Comparison of ENCODE assay signal across 8 cellular contexts in the genomic region with DNA sequence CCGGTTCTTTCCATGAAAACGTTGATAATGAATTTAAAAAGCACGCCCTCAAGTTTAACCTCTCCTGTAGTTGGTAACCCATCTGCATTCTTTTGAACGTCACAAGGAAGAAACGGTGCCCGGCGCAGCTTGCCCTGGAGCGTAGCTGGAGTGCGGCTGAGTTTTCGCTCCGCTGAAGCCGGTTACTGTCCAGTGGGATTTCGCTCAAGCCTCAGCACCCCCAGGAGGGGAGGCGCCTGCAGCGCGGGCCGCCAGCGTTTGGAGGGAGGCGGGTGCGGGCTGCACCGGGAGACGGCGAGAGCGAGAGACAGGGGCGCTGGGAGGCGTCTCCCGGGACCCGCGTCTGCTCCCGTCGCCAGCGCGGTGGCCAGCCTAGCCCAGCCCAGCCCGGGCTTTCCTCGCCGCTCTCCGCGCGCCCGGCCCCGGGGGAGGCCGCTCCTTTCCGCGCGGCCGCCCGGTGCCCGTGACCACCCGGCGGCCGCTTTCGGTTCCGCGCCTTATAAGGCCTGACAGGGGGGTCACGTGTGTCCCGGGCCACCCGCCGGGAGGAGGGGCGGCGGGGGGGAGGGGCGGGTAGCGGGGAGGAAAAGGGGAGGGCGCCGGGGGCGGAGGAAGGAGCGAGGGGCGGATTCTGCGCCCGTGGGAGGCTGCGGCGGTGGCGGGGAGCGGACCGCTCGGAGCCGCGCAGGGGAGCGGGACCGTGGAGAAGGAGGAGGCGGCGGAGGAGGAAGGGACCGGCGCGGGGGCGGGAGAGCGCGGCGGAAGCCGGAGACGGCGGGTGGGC. TPM values are rescaled to one million over a fixed set of nuclear protein-coding genes. Genes with fewer than 3 reads are reported as not detected.
A peak's percentile ranks its signal among the peaks of the same experiment; 100 is the strongest.
DNase-seq lines count a peak whose midpoint lies in the region; ATAC-seq and TF ChIP-seq lines count a peak whose summit lies in the region.

No MANE protein-coding gene starts in this region.

- H3K4me1 ChIP-seq in HUES6 (ENCODE audit: control insufficient read depth, insufficient read depth, low read length), result peaks cover 10% of the 10 kb centered on the region

- H3K9me3 ChIP-seq in HUES6 (ENCODE audit: control insufficient read depth, insufficient read depth, low read depth, low read length) (peaks cover 8% of the 10 kb centered on the region; the same call in 1 of the 2 replicates), neural cell (ENCODE audit: low read length) (no peaks in the 10 kb centered on the region)

- TF ChIP-seq RAD21 in neural cell (conservative IDR thresholded peaks at IDR 0.05), result peak; percentile 25

- H3K4me3 ChIP-seq in HUES6 (ENCODE audit: low read depth, low read length) (peak overlapping the region; percentile 66), neural cell (ENCODE audit: low read length) (peak overlapping the region; percentile 72)

- no peaks in the 10 kb centered on the region for H3K27me3 Mint-ChIP-seq in stimulated activated naive CD8-positive, alpha-beta T cell treated with anti-CD3 and anti-CD28 coated beads, Interleukin-15, amount 100 ng/mL, for 72 hours

- peaks cover 13% of the 10 kb centered on the region for H3F3A ChIP-seq in neural cell (ENCODE audit: insufficient read depth, low read length, poor library complexity, severe bottlenecking)

- peaks cover 62% of the 10 kb centered on the region for H3K27me3 ChIP-seq in HUES6 (ENCODE audit: control insufficient read depth, insufficient read depth, low read length)
- H3K27me3 ChIP-seq in neural cell (ENCODE audit: insufficient read depth, low read depth, low read length), result peaks cover 18% of the 10 kb centered on the region

- TF ChIP-seq EP300 in neural cell (conservative IDR thresholded peaks at IDR 0.05; ENCODE audit: poor library complexity, severe bottlenecking), result peak; percentile 51

- H3K4me1 Mint-ChIP-seq in stimulated activated naive CD8-positive, alpha-beta T cell treated with anti-CD3 and anti-CD28 coated beads, Interleukin-15, amount 100 ng/mL, for 72 hours, result peaks cover 26% of the 10 kb centered on the region

- H3K4me2 ChIP-seq in neural cell (ENCODE audit: low read length), result peak overlapping the region; percentile 55

- DNase-seq in DMS153 treated with DMSO at 0.1 percent for 48 hours (lab: John Stamatoyannopoulos, UW; ENCODE audit: unreplicated experiment), result peak; percentile 66
- peak; percentile 80 for DNase-seq in RKO (ENCODE audit: low spot score)
- DNase-seq in activated effector memory CD4-positive, alpha-beta T cell treated with Interleukin-2 at 50 U/mL for 16 hours, result peak; percentile 85
- peak; percentile 65 for DNase-seq in fibroblast of the conjunctiva (ENCODE audit: low read depth)
- peak; percentile 82 to 83 for DNase-seq in stimulated activated naive CD8-positive, alpha-beta T cell treated with anti-CD3 and anti-CD28 coated beads, Interleukin-15, amount 100 ng/mL, for 72 hours

- peak overlapping the region; percentile 38 to 94 for H3K27ac Mint-ChIP-seq in stimulated activated naive CD8-positive, alpha-beta T cell treated with anti-CD3 and anti-CD28 coated beads, Interleukin-15, amount 100 ng/mL, for 72 hours

- H3K27ac ChIP-seq in HUES6 (ENCODE audit: low read depth, low read length), result peak overlapping the region; percentile 70; the same call in 1 of the 2 replicates
- peak overlapping the region; percentile 55 for H3K27ac ChIP-seq in neural cell (ENCODE audit: low read length)

- ATAC-seq in GM21447 (IDR thresholded peaks at IDR 0.05; ENCODE audit: unreplicated experiment), result peak; percentile 60
- ATAC-seq in stimulated activated naive CD8-positive, alpha-beta T cell treated with anti-CD3 and anti-CD28 coated beads, Interleukin-15, amount 100 ng/mL, for 72 hours, result peak; percentile 84

- peaks cover 10 to 12% of the 10 kb centered on the region in 2 donors for H3K9me3 Mint-ChIP-seq in stimulated activated naive CD8-positive, alpha-beta T cell treated with anti-CD3 and anti-CD28 coated beads, Interleukin-15, amount 100 ng/mL, for 72 hours

- peak overlapping the region; percentile 86 to 90 for H3K4me3 Mint-ChIP-seq in stimulated activated naive CD8-positive, alpha-beta T cell treated with anti-CD3 and anti-CD28 coated beads, Interleukin-15, amount 100 ng/mL, for 72 hours

- no peaks in the 10 kb centered on the region for H4K20me1 ChIP-seq in neural cell (ENCODE audit: insufficient read depth)

- H2AFZ ChIP-seq in neural cell (ENCODE audit: low read depth, low read length), result peak overlapping the region; percentile 53

- H3K36me3 ChIP-seq in HUES6 (ENCODE audit: control insufficient read depth, insufficient read depth, low read length), result no peaks in the 10 kb centered on the region
- no peaks in the 10 kb centered on the region for H3K36me3 ChIP-seq in neural cell (ENCODE audit: insufficient read depth, low read length)

- TF ChIP-seq CTCF in neural cell (IDR thresholded peaks at IDR 0.05; ENCODE audit: poor library complexity, severe bottlenecking), result no peak

- H3K9me2 ChIP-seq in neural cell (ENCODE audit: insufficient read depth, low read length), result no peaks in the 10 kb centered on the region

- H3K9ac ChIP-seq in HUES6 (ENCODE audit: low read length) (peak overlapping the region; percentile 87), neural cell (ENCODE audit: low read length) (peak overlapping the region; percentile 77)

- H3K79me2 ChIP-seq in neural cell (replicated peaks; ENCODE audit: insufficient read depth, low read length), result peaks cover 4% of the 10 kb centered on the region

TF ChIP-seq in neural cell, 6 proteins besides CTCF, POLR2A, EP300 and RAD21:
- no peak for TF ChIP-seq EZH2 (IDR thresholded peaks at IDR 0.05; ENCODE audit: borderline replicate concordance, insufficient read depth, low read length, poor library complexity, severe bottlenecking)
- peak; percentile 33 for TF ChIP-seq MXI1 (conservative IDR thresholded peaks at IDR 0.05; ENCODE audit: poor library complexity, severe bottlenecking)
- peak; percentile 7 for TF ChIP-seq TAF1 (IDR thresholded peaks at IDR 0.05; ENCODE audit: low read depth)
- TF ChIP-seq, protein P1, sequence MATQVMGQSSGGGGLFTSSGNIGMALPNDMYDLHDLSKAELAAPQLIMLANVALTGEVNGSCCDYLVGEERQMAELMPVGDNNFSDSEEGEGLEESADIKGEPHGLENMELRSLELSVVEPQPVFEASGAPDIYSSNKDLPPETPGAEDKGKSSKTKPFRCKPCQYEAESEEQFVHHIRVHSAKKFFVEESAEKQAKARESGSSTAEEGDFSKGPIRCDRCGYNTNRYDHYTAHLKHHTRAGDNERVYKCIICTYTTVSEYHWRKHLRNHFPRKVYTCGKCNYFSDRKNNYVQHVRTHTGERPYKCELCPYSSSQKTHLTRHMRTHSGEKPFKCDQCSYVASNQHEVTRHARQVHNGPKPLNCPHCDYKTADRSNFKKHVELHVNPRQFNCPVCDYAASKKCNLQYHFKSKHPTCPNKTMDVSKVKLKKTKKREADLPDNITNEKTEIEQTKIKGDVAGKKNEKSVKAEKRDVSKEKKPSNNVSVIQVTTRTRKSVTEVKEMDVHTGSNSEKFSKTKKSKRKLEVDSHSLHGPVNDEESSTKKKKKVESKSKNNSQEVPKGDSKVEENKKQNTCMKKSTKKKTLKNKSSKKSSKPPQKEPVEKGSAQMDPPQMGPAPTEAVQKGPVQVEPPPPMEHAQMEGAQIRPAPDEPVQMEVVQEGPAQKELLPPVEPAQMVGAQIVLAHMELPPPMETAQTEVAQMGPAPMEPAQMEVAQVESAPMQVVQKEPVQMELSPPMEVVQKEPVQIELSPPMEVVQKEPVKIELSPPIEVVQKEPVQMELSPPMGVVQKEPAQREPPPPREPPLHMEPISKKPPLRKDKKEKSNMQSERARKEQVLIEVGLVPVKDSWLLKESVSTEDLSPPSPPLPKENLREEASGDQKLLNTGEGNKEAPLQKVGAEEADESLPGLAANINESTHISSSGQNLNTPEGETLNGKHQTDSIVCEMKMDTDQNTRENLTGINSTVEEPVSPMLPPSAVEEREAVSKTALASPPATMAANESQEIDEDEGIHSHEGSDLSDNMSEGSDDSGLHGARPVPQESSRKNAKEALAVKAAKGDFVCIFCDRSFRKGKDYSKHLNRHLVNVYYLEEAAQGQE (IDR thresholded peaks at IDR 0.05; ENCODE audit: borderline replicate concordance), result no peak
- TF ChIP-seq POLR2AphosphoS5 (IDR thresholded peaks at IDR 0.05), result peak; percentile 62

RNA-seq across cellular contexts. Expression of a gene that starts 8.3 kb away (rescaled TPM):
- polyA plus RNA-seq in neural cell, result 2.9 and 3.5 TPM in 2 replicates
- 12.2 and 17.9 TPM in 2 replicates for polyA minus RNA-seq in neural cell

Comparison
In these comparisons a context has a peak if more than half of its experiments do, and no peak if none do; other contexts are left out.
1. Peak in every context shown above with its lines: DNase-seq, ATAC-seq, H3K4me3 ChIP-seq and H3K27ac ChIP-seq.